In genomic region chr18:70279470-70279869, GRCh38 we compare ENCODE assay signal across 32 cellular contexts. TPM values are rescaled to one million over a fixed set of nuclear protein-coding genes. Genes with fewer than 3 reads are reported as not detected.
DNase-seq lines count a peak whose midpoint lies in the region; ATAC-seq and TF ChIP-seq lines count a peak whose summit lies in the region.
"Had no signal": no experiment of that assay in that cellular context is flagged by ENCODE, and none has a peak within 500 bp of the region (broad histone marks: within the 10 kb centered on the region; RNA-seq: fewer than 3 reads in every experiment).

No MANE protein-coding gene starts in this region.

- DNase-seq in M059J (ENCODE audit: low read depth) (peak; percentile 72), endodermal cell (no peak), epidermal melanocyte (ENCODE audit: insufficient read length, low spot score) (no peak), nephron progenitor cell (no peak), T-cell (no peak)
- no peak for DNase-seq in stimulated activated naive CD4-positive, alpha-beta T cell (lab: John Stamatoyannopoulos, UW)
- DNase-seq: activated B cell treated with CpG ODN at 0.5 μM for 24 hours; activated CD8-positive, alpha-beta T cell treated with anti-CD3 and anti-CD28 coated beads for 36 hours; activated effector memory CD4-positive, alpha-beta T cell treated with Interleukin-2 at 50 U/mL for 16 hours; activated naive CD8-positive, alpha-beta T cell treated with anti-CD3 and anti-CD28 coated beads, Interleukin-2, amount 50 U/mL, for 24 hours; Caco-2; cerebellar nuclear complex; dorsolateral prefrontal cortex; foreskin melanocyte; Karpas-422; mesenchymal stem cell; naive thymus-derived CD4-positive, alpha-beta T cell; NCI-H1105; NCI-H2029; NCI-H226; NCI-H82; occipital lobe; SHP77; T1000 had no signal

- 87 to 94% methylated on average over 2 of the region's 2 CpGs for WGBS in endodermal cell (ENCODE audit: insufficient coverage in 1 of 2, insufficient read length in 1 of 2), 2 experiments

- H3K36me3 Mint-ChIP-seq in endodermal cell (ENCODE audit: low read depth) = no peaks in the 10 kb centered on the region
- no peaks in the 10 kb centered on the region for H3K36me3 Mint-ChIP-seq in nephron progenitor cell (ENCODE audit: low read depth)
- H3K36me3 Mint-ChIP-seq in T-cell = no peaks in the 10 kb centered on the region

- no peaks in the 10 kb centered on the region for H3K79me2 ChIP-seq in ACC112 (ENCODE audit: control insufficient read depth, insufficient read depth, low read length, unreplicated experiment)
- H3K79me2 ChIP-seq: hepatocyte had no signal

- H3K4me1 Mint-ChIP-seq in endodermal cell (peaks cover 7% of the 10 kb centered on the region), nephron progenitor cell (peaks cover 6% of the 10 kb centered on the region), T-cell (no peaks in the 10 kb centered on the region)
- H3K4me1 Mint-ChIP-seq: activated B cell treated with CpG ODN at 0.5 μM for 24 hours; activated naive CD8-positive, alpha-beta T cell treated with anti-CD3 and anti-CD28 coated beads, Interleukin-2, amount 50 U/mL, for 24 hours had no signal

- H2AFZ ChIP-seq in ACC112 (ENCODE audit: low read length, unreplicated experiment) = no peak overlapping the region
- H2AFZ ChIP-seq: hepatocyte had no signal

- no peak overlapping the region for H3K4me3 Mint-ChIP-seq in endodermal cell
- H3K4me3 Mint-ChIP-seq in nephron progenitor cell = no peak overlapping the region
- H3K4me3 Mint-ChIP-seq in T-cell = no peak overlapping the region
- H3K4me3 Mint-ChIP-seq: activated B cell treated with CpG ODN at 0.5 μM for 24 hours; activated CD8-positive, alpha-beta T cell treated with anti-CD3 and anti-CD28 coated beads for 36 hours; activated naive CD8-positive, alpha-beta T cell treated with anti-CD3 and anti-CD28 coated beads, Interleukin-2, amount 50 U/mL, for 24 hours; naive thymus-derived CD4-positive, alpha-beta T cell had no signal

- H3K27ac ChIP-seq in ACC112 (ENCODE audit: low read depth, low read length) (0 out of 2 replicates have a peak overlapping the region, but pooled peaks have one; percentile 3), endodermal cell (ENCODE audit: low read depth, low read length) (no peak overlapping the region)
- H3K27ac ChIP-seq: BLaER1 treated with 17β-estradiol and CSF1 and Interleukin-3, amounts not matched to agents 10 nM and 100 nM; dorsolateral prefrontal cortex; hepatocyte; skin epidermis; vagina had no signal

- H3K27me3 ChIP-seq in ACC112 (ENCODE audit: insufficient read depth, low read length) (no peaks in the 10 kb centered on the region), endodermal cell (ENCODE audit: control insufficient read depth, insufficient read depth, low read length, poor library complexity, severe bottlenecking) (no peaks in the 10 kb centered on the region)
- H3K27me3 ChIP-seq: BLaER1 treated with 17β-estradiol and CSF1 and Interleukin-3, amounts not matched to agents 10 nM and 100 nM; dorsolateral prefrontal cortex; hepatocyte; vagina had no signal

- peak; percentile 53 for ATAC-seq in GM19351 (IDR thresholded peaks at IDR 0.05; ENCODE audit: unreplicated experiment)
- no peak for ATAC-seq in T-cell (replicated peaks in 1 of 4)
- ATAC-seq: activated CD8-positive, alpha-beta T cell treated with anti-CD3 and anti-CD28 coated beads for 36 hours; activated naive CD8-positive, alpha-beta T cell treated with anti-CD3 and anti-CD28 coated beads, Interleukin-2, amount 50 U/mL, for 24 hours; left lobe of liver; naive thymus-derived CD4-positive, alpha-beta T cell had no signal

- H3K36me3 ChIP-seq in ACC112 (ENCODE audit: insufficient read depth, low read length) (no peaks in the 10 kb centered on the region), endodermal cell (ENCODE audit: control insufficient read depth, insufficient read depth, low read length) (no peaks in the 10 kb centered on the region)
- H3K36me3 ChIP-seq: vagina had no signal

- no peak overlapping the region for H3K27ac Mint-ChIP-seq in endodermal cell
- no peak overlapping the region for H3K27ac Mint-ChIP-seq in nephron progenitor cell
- no peak overlapping the region for H3K27ac Mint-ChIP-seq in T-cell
- H3K27ac Mint-ChIP-seq: activated B cell treated with CpG ODN at 0.5 μM for 24 hours; activated CD8-positive, alpha-beta T cell treated with anti-CD3 and anti-CD28 coated beads for 36 hours; activated naive CD8-positive, alpha-beta T cell treated with anti-CD3 and anti-CD28 coated beads, Interleukin-2, amount 50 U/mL, for 24 hours; naive thymus-derived CD4-positive, alpha-beta T cell had no signal

- no peak overlapping the region for H3K4me3 ChIP-seq in ACC112 (ENCODE audit: low read depth, low read length)
- peak overlapping the region; percentile 25 for H3K4me3 ChIP-seq in endodermal cell (ENCODE audit: low read length)
- H3K4me3 ChIP-seq: BLaER1 treated with 17β-estradiol and CSF1 and Interleukin-3, amounts not matched to agents 10 nM and 100 nM; dorsolateral prefrontal cortex; hepatocyte; skin epidermis; vagina had no signal

- no peak overlapping the region for H3K9ac ChIP-seq in endodermal cell (ENCODE audit: extremely low read depth, low read length, poor library complexity, severe bottlenecking)
- H3K9ac ChIP-seq: BLaER1 treated with 17β-estradiol and CSF1 and Interleukin-3, amounts not matched to agents 10 nM and 100 nM had no signal

- H3K27me3 Mint-ChIP-seq in endodermal cell (ENCODE audit: insufficient read depth) (peaks cover 6% of the 10 kb centered on the region), nephron progenitor cell (ENCODE audit: low read depth, poor library complexity) (no peaks in the 10 kb centered on the region), T-cell (peaks cover 9% of the 10 kb centered on the region in 2 donors)

- H3K9me3 ChIP-seq in endodermal cell (ENCODE audit: control insufficient read depth, low read length) = peaks cover 27% of the 10 kb centered on the region
- H3K9me3 ChIP-seq: Caco-2, vagina had no signal

- CTCF ChIA-PET in T-cell (lab: Charles Lee) = interaction anchor here in 1 of 2 donors (0.5 kb wide), 1 partner anchor 14 kb away, joined by 3 read pairs; no protein-coding TSS in a partner anchor

- TF ChIP-seq CTCF in endodermal cell (conservative IDR thresholded peaks at IDR 0.05) (no peak), nephron progenitor cell (IDR thresholded peaks at IDR 0.05) (no peak)

- H3K9me3 Mint-ChIP-seq in endodermal cell (peaks cover 13% of the 10 kb centered on the region), nephron progenitor cell (peaks cover 11% of the 10 kb centered on the region), T-cell (peaks cover 2 to 10% (median 8%) of the 10 kb centered on the region in 3 donors)

- H3K4me1 ChIP-seq in ACC112 (ENCODE audit: control insufficient read depth, insufficient read depth, low read length, unreplicated experiment) (peaks cover 10% of the 10 kb centered on the region), endodermal cell (ENCODE audit: control insufficient read depth, insufficient read depth, low read length) (no peaks in the 10 kb centered on the region)

- POLR2A ChIA-PET in T-cell (lab: Charles Lee) = no interaction called here

RNA-seq across cellular contexts. Expression of gene SOCS6, which starts 9.4 kb away (rescaled TPM):
- total RNA-seq in M059J (2014; rRNA removed; shearing (Covaris generic)) = 20.4 and 28.8 TPM in 2 replicates
- total RNA-seq in endodermal cell (10 to 100 TPM; 28.2 to 30.0 TPM), T-cell (1 to 10 TPM in 3 of 5 donors, under 1 TPM in 2; 0.30 to 2.1 (median 1.3) TPM)
- polyA plus RNA-seq in endodermal cell (2013, experiment 1 of 2) = 18.2 TPM
- 20.1 TPM for polyA plus RNA-seq in endodermal cell (2013, experiment 2 of 2)
- total RNA-seq: OCI-LY7 had no signal
